In genomic region chr2:191867507-191867847, GRCh38 we compare ENCODE assay signal across 15 cellular contexts. TPM values are rescaled to one million over a fixed set of nuclear protein-coding genes. Genes with fewer than 3 reads are reported as not detected.
DNase-seq lines count a peak whose midpoint lies in the region; ATAC-seq, FAIRE-seq and TF ChIP-seq lines count a peak whose summit lies in the region.
"Had no signal": no experiment of that assay in that cellular context is flagged by ENCODE, and none has a peak within 500 bp of the region (broad histone marks: within the 10 kb centered on the region; RNA-seq: fewer than 3 reads in every experiment).

No MANE protein-coding gene starts in this region.

- peak overlapping the region; percentile 88 for H3K27ac Mint-ChIP-seq in astrocyte (ENCODE audit: unreplicated experiment)
- H3K27ac Mint-ChIP-seq: activated naive CD8-positive, alpha-beta T cell treated with anti-CD3 and anti-CD28 coated beads, Interleukin-2, amount 50 U/mL, for 24 hours; stimulated activated naive CD8-positive, alpha-beta T cell treated with anti-CD3 and anti-CD28 coated beads, Interleukin-15, amount 100 ng/mL, for 72 hours had no signal

- intact Hi-C loops in right cardiac atrium (cut with DNase I) (no loop called here), pancreas (cut with DNase I) (no loop called here)

- no peaks in the 10 kb centered on the region for H3K36me3 Mint-ChIP-seq in astrocyte (ENCODE audit: low read depth, unreplicated experiment)

- no peak for FAIRE-seq in astrocyte (lab: Jason Lieb, UNC)
- FAIRE-seq in pancreas (lab: Jason Lieb, UNC): no peak
- FAIRE-seq: A204.1 had no signal

- peak overlapping the region; percentile 70 for H3K4me2 ChIP-seq in astrocyte (ENCODE audit: low read length)

- H3K4me1 ChIP-seq in astrocyte (ENCODE audit: insufficient read depth, low read length) (peaks cover 29% of the 10 kb centered on the region), right cardiac atrium (ENCODE audit: control insufficient read depth, insufficient read depth, low read length) (peaks cover 12% of the 10 kb centered on the region), pancreas (peaks cover 0 to 10% (median 3%) of the 10 kb centered on the region in 3 donors)

- peak overlapping the region; percentile 56 for H3K9ac ChIP-seq in astrocyte (ENCODE audit: low read length)

- no peaks in the 10 kb centered on the region for H3K9me3 Mint-ChIP-seq in astrocyte (ENCODE audit: unreplicated experiment)
- H3K9me3 Mint-ChIP-seq: activated naive CD8-positive, alpha-beta T cell treated with anti-CD3 and anti-CD28 coated beads, Interleukin-2, amount 50 U/mL, for 24 hours; stimulated activated naive CD8-positive, alpha-beta T cell treated with anti-CD3 and anti-CD28 coated beads, Interleukin-15, amount 100 ng/mL, for 72 hours had no signal

- no peaks in the 10 kb centered on the region for H3K79me2 ChIP-seq in astrocyte (ENCODE audit: insufficient read depth, low read length)

- H3K27me3 Mint-ChIP-seq in astrocyte (ENCODE audit: low read depth, unreplicated experiment): no peaks in the 10 kb centered on the region
- H3K27me3 Mint-ChIP-seq: activated naive CD8-positive, alpha-beta T cell treated with anti-CD3 and anti-CD28 coated beads, Interleukin-2, amount 50 U/mL, for 24 hours had no signal

- H3K27me3 ChIP-seq in astrocyte (ENCODE audit: insufficient read depth, low read length) (no peaks in the 10 kb centered on the region), right cardiac atrium (ENCODE audit: control insufficient read depth, insufficient read depth) (no peaks in the 10 kb centered on the region), pancreas (no peaks in the 10 kb centered on the region)

- DNase-seq in astrocyte (ENCODE audit: low read depth) (no peak), right cardiac atrium (no peak), pancreas (no peak), DMS153 treated with DMSO at 0.1 percent for 48 hours (lab: John Stamatoyannopoulos, UW; ENCODE audit: unreplicated experiment) (no peak), NCI-H2196 treated with DMSO at 0.1 percent for 48 hours (lab: John Stamatoyannopoulos, UW; ENCODE audit: unreplicated experiment) (no peak), NCI-H187 (lab: John Stamatoyannopoulos, UW) (no peak)
- DNase-seq: activated naive CD8-positive, alpha-beta T cell treated with anti-CD3 and anti-CD28 coated beads, Interleukin-2, amount 50 U/mL, for 24 hours; DMS153; effector memory CD4-positive, alpha-beta T cell; NCI-H2081; stimulated activated CD4-positive, alpha-beta T cell treated with anti-CD3 and anti-CD28 coated beads, Interleukin-2, amount 100 ng/mL, for 48 hours; stimulated activated naive CD8-positive, alpha-beta T cell treated with anti-CD3 and anti-CD28 coated beads, Interleukin-15, amount 100 ng/mL, for 72 hours had no signal

- ATAC-seq in right cardiac atrium: peak; percentile 19 to 37
- ATAC-seq in pancreas: no peak
- ATAC-seq in GM18868 (IDR thresholded peaks at IDR 0.05; ENCODE audit: unreplicated experiment): no peak
- ATAC-seq: activated naive CD8-positive, alpha-beta T cell treated with anti-CD3 and anti-CD28 coated beads, Interleukin-2, amount 50 U/mL, for 24 hours; stimulated activated naive CD8-positive, alpha-beta T cell treated with anti-CD3 and anti-CD28 coated beads, Interleukin-15, amount 100 ng/mL, for 72 hours had no signal

- H3K4me3 Mint-ChIP-seq in astrocyte (ENCODE audit: unreplicated experiment): peak overlapping the region; percentile 36
- H3K4me3 Mint-ChIP-seq: activated naive CD8-positive, alpha-beta T cell treated with anti-CD3 and anti-CD28 coated beads, Interleukin-2, amount 50 U/mL, for 24 hours; stimulated activated naive CD8-positive, alpha-beta T cell treated with anti-CD3 and anti-CD28 coated beads, Interleukin-15, amount 100 ng/mL, for 72 hours had no signal

- no peaks in the 10 kb centered on the region for H3K9me3 ChIP-seq in astrocyte (ENCODE audit: insufficient read depth, low read depth, low read length)
- H3K9me3 ChIP-seq in right cardiac atrium (ENCODE audit: control insufficient read depth, low read length): no peaks in the 10 kb centered on the region
- H3K9me3 ChIP-seq in pancreas: no peaks in the 10 kb centered on the region

- peaks cover 26% of the 10 kb centered on the region for H3K4me1 Mint-ChIP-seq in astrocyte (ENCODE audit: low read depth, unreplicated experiment)
- H3K4me1 Mint-ChIP-seq: activated naive CD8-positive, alpha-beta T cell treated with anti-CD3 and anti-CD28 coated beads, Interleukin-2, amount 50 U/mL, for 24 hours; stimulated activated naive CD8-positive, alpha-beta T cell treated with anti-CD3 and anti-CD28 coated beads, Interleukin-15, amount 100 ng/mL, for 72 hours had no signal

- TF ChIP-seq CTCF in 22Rv1 (IDR thresholded peaks at IDR 0.05): no peak
- TF ChIP-seq CTCF in astrocyte (IDR thresholded peaks at IDR 0.05; ENCODE audit: insufficient read depth, low read depth, low read length): no peak
- TF ChIP-seq CTCF in pancreas (IDR thresholded peaks at IDR 0.05): no peak

- H4K20me1 ChIP-seq in astrocyte (ENCODE audit: insufficient read depth, low read length): no peaks in the 10 kb centered on the region

- H3K4me3 ChIP-seq in astrocyte (ENCODE audit: insufficient read depth, low read depth, low read length) (no peak overlapping the region), right cardiac atrium (ENCODE audit: low read length) (no peak overlapping the region), pancreas (no peak overlapping the region)

- H2AFZ ChIP-seq in astrocyte (ENCODE audit: low read depth, low read length): no peak overlapping the region

- WGBS in right cardiac atrium: 38% methylated on average over 1 of the region's 1 CpG
- 83 to 84% methylated on average over 1 of the region's 1 CpG for WGBS in pancreas, 2 donors

- 0 out of 2 replicates have a peak overlapping the region, but pooled peaks have one; percentile 4 for H3K27ac ChIP-seq in 22Rv1
- peak overlapping the region; percentile 80 for H3K27ac ChIP-seq in astrocyte (ENCODE audit: low read depth, low read length)
- H3K27ac ChIP-seq in right cardiac atrium (ENCODE audit: low read length): peak overlapping the region; percentile 98
- peak overlapping the region in 3 of 4 donors; percentile 44 to 75 (median 64) for H3K27ac ChIP-seq in pancreas

- no peaks in the 10 kb centered on the region for H3K36me3 ChIP-seq in astrocyte (ENCODE audit: insufficient read depth, low read length)
- H3K36me3 ChIP-seq in pancreas: no peaks in the 10 kb centered on the region

RNA-seq across cellular contexts. Expression of gene CAVIN2, which starts 20.6 kb away (rescaled TPM):
- 1.9 and 2.8 TPM in 2 replicates for total RNA-seq in astrocyte
- 100 to 1,000 TPM in 3 of 4 donors, 10 to 100 TPM in 1; 97.9 to 128 (median 119) TPM for total RNA-seq in right cardiac atrium
- 76.0 TPM for polyA plus RNA-seq in right cardiac atrium
- 1 to 10 TPM; 1.3 to 5.6 (median 4.6) TPM for total RNA-seq in pancreas
- polyA plus RNA-seq in pancreas: 1 to 10 TPM; 4.2 to 7.0 TPM

Comparison
In these comparisons a context has a peak if more than half of its experiments do, and no peak if none do; other contexts are left out.
1. H3K27ac ChIP-seq: peak in every context shown above with its lines; median percentile 98 in right cardiac atrium; 80 in astrocyte; 64 in pancreas; 4 in 22Rv1.
2. ATAC-seq: peak in right cardiac atrium (2 of 2); none in pancreas (0 of 4) and GM18868 (single experiment).
3. RNA of gene CAVIN2, which starts 20.6 kb away (total RNA-seq): 97.9 to 128 TPM in right cardiac atrium; 1.3 to 5.6 TPM in pancreas and 1.9 to 2.8 TPM in astrocyte; every median in the first group is over 10 times any median in the second.